ENCODE assay signal across 20 cellular contexts in the genomic region with DNA sequence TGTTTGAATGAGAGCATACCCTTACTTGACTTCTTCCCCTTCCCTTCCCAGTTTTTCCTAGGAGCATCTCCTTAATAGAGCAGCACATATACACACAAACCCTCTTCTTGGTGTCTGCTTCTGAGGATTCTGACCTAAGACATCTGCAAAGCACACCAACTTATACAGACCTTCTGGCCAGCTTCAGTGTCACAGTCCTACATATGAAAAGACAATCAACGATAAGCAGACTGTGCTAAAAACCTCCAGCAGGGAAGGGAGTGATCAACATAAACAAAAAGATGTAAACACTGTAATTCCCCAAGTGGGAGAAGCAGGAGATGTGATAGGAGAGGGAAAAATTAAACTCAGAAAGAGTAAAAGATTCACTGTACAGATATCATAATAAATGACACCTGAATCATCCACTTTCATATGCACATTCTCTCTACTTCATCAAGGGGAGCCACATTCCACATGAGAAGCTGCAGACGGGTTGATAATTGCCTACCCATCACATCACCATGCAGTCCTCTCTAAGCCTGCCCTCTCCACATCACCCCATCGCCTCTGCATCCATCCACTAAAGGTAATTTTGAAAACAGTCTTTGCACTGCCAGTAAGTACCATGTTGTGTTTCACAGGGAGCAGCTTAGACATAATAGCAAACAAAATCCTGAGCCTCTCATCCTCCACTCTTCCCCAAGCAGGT. TPM values are rescaled to one million over a fixed set of nuclear protein-coding genes. Genes with fewer than 3 reads are reported as not detected.
DNase-seq lines count a peak whose midpoint lies in the region; ATAC-seq and TF ChIP-seq lines count a peak whose summit lies in the region.
"Had no signal": no experiment of that assay in that cellular context is flagged by ENCODE, and none has a peak within 500 bp of the region (broad histone marks: within the 10 kb centered on the region; RNA-seq: fewer than 3 reads in every experiment).

No MANE protein-coding gene starts in this region.

- intact Hi-C loops in heart left ventricle (cut with DNase I): no loop called here

- H4K20me1 ChIP-seq in BLaER1: no peaks in the 10 kb centered on the region
- no peaks in the 10 kb centered on the region; the same call in 1 of the 2 replicates for H4K20me1 ChIP-seq in GM23338 (replicated peaks; ENCODE audit: insufficient read depth)

- H3K27ac ChIP-seq in BLaER1 (peak overlapping the region; percentile 5; the same call in 1 of the 2 replicates), GM23338 (ENCODE audit: low read depth) (no peak overlapping the region), heart left ventricle (no peak overlapping the region), coronary artery (no peak overlapping the region)
- H3K27ac ChIP-seq: GM23248, Peyer's patch had no signal

- H3K4me1 Mint-ChIP-seq in GM23338: peaks cover 18% of the 10 kb centered on the region
- H3K4me1 Mint-ChIP-seq: B cell; CD4-positive, alpha-beta memory T cell had no signal

- H3K9me3 ChIP-seq in BLaER1 (no peaks in the 10 kb centered on the region), heart left ventricle (no peaks in the 10 kb centered on the region)
- H3K9me3 ChIP-seq: Peyer's patch had no signal

- no peak for ATAC-seq in GM23338
- no peak for ATAC-seq in heart left ventricle

- TF ChIP-seq POLR2A in heart left ventricle (IDR thresholded peaks at IDR 0.05): no peak

- H3K36me3 Mint-ChIP-seq in GM23338 (ENCODE audit: low read depth): no peaks in the 10 kb centered on the region
- H3K36me3 Mint-ChIP-seq: CD4-positive, alpha-beta memory T cell had no signal

- no peak overlapping the region for H2AFZ ChIP-seq in GM23338
- H2AFZ ChIP-seq: GM23248 had no signal

- no peaks in the 10 kb centered on the region for H3K9me2 ChIP-seq in GM23338 (ENCODE audit: insufficient read depth)

- H3K4me3 Mint-ChIP-seq in GM23338: no peak overlapping the region
- H3K4me3 Mint-ChIP-seq: B cell; CD4-positive, alpha-beta memory T cell; T-helper 1 cell treated with Interleukin-12 subunit alpha and Interleukin-12 subunit beta and Interleukin-4 antibody, amounts not matched to agents 30 μg/mL and 1 μg/mL, for 36 hours had no signal

- TF ChIP-seq CTCF in GM23338 (conservative IDR thresholded peaks at IDR 0.05; ENCODE audit: low read depth in 2 of 2) (no peak), heart left ventricle (IDR thresholded peaks at IDR 0.05) (no peak), coronary artery (IDR thresholded peaks at IDR 0.05) (no peak)

- H3K4me2 ChIP-seq in BLaER1 (peak overlapping the region; percentile 75), GM23338 (0 out of 2 replicates have a peak overlapping the region, but pooled peaks have one; percentile 40)

- 76 to 82% (median 79%) methylated on average over 3 of the region's 3 CpGs for WGBS in heart left ventricle, 4 donors

- no peaks in the 10 kb centered on the region for H3F3A ChIP-seq in GM23338 (replicated peaks; ENCODE audit: low read depth)

- H3K27me3 Mint-ChIP-seq in GM23338 (ENCODE audit: insufficient read depth, low read depth, poor library complexity): no peaks in the 10 kb centered on the region

- H3K4me3 ChIP-seq in BLaER1 (no peak overlapping the region), GM23338 (no peak overlapping the region), heart left ventricle (no peak overlapping the region), coronary artery (no peak overlapping the region)
- H3K4me3 ChIP-seq: GM23248, Peyer's patch had no signal

- H3K9ac ChIP-seq in BLaER1: no peak overlapping the region
- H3K9ac ChIP-seq: GM23248 had no signal

- peaks cover 47% of the 10 kb centered on the region for H3K4me1 ChIP-seq in BLaER1
- peaks cover 16% of the 10 kb centered on the region for H3K4me1 ChIP-seq in GM23338 (ENCODE audit: insufficient read depth)
- H3K4me1 ChIP-seq in heart left ventricle: no peaks in the 10 kb centered on the region
- H3K4me1 ChIP-seq: Peyer's patch had no signal

- no peaks in the 10 kb centered on the region for H3K9me3 Mint-ChIP-seq in GM23338
- H3K9me3 Mint-ChIP-seq: T-helper 1 cell treated with Interleukin-12 subunit alpha and Interleukin-12 subunit beta and Interleukin-4 antibody, amounts not matched to agents 30 μg/mL and 1 μg/mL, for 36 hours had no signal

- H3K27me3 ChIP-seq in BLaER1 (no peaks in the 10 kb centered on the region), GM23338 (ENCODE audit: insufficient read depth) (no peaks in the 10 kb centered on the region), heart left ventricle (no peaks in the 10 kb centered on the region)
- H3K27me3 ChIP-seq: Peyer's patch had no signal

- H3K79me2 ChIP-seq in GM23338 (replicated peaks; ENCODE audit: insufficient read depth): no peaks in the 10 kb centered on the region

- H3K27ac Mint-ChIP-seq in GM23338: no peak overlapping the region
- H3K27ac Mint-ChIP-seq: B cell; CD4-positive, alpha-beta memory T cell; T-helper 1 cell treated with Interleukin-12 subunit alpha and Interleukin-12 subunit beta and Interleukin-4 antibody, amounts not matched to agents 30 μg/mL and 1 μg/mL, for 36 hours had no signal

- H3K36me3 ChIP-seq in BLaER1: peaks cover 3% of the 10 kb centered on the region; the same call in 1 of the 2 replicates
- no peaks in the 10 kb centered on the region for H3K36me3 ChIP-seq in GM23338 (ENCODE audit: insufficient read depth)
- H3K36me3 ChIP-seq in heart left ventricle: no peaks in the 10 kb centered on the region
- H3K36me3 ChIP-seq: Peyer's patch had no signal

- DNase-seq in GM23338 (ENCODE audit: low spot score): no peak
- peak; percentile 65 for DNase-seq in SK-N-DZ (ENCODE audit: low spot score)
- peak; percentile 47 for DNase-seq in kidney glomerular epithelial cell (lab: John Stamatoyannopoulos, UW)
- DNase-seq in activated T-cell treated with anti-CD3 and anti-CD28 coated beads, Interleukin-2, amount 50 U/mL, for 48 hours: no peak
- DNase-seq in heart left ventricle: no peak
- DNase-seq in coronary artery (ENCODE audit: low spot score): no peak
- DNase-seq: Calu3; CD4-positive, alpha-beta memory T cell; GM23248; KBM-7; MV-4-11; NCI-H146; NCI-H2171; NCI-H510A treated with DMSO at 0.1 percent for 48 hours; NCI-H82; Peyer's patch; Right ventricle myocardium superior had no signal

TF ChIP-seq in GM23338, 12 proteins besides CTCF, POLR2A, EP300 and RAD21 (continues in another document):
- TF ChIP-seq EZH2 (IDR thresholded peaks at IDR 0.05; ENCODE audit: low read depth, unreplicated experiment) (no peak), CREB1 (CRISPR knock-in tag; IDR thresholded peaks at IDR 0.05; ENCODE audit: low read depth) (no peak), ZNF331 (CRISPR knock-in tag; IDR thresholded peaks at IDR 0.05; ENCODE audit: low read depth) (no peak), POLR2AphosphoS5 (IDR thresholded peaks at IDR 0.05; ENCODE audit: low read depth) (no peak), STAT1 (IDR thresholded peaks at IDR 0.05; ENCODE audit: unreplicated experiment) (no peak), ETS1 (IDR thresholded peaks at IDR 0.05) (no peak), EZH2phosphoT487 (IDR thresholded peaks at IDR 0.05; ENCODE audit: unreplicated experiment) (no peak)

RNA-seq across cellular contexts. Expression of gene APBA1, which starts 13.0 kb away (rescaled TPM):
- 0.58 and 1.0 TPM in 2 replicates for total RNA-seq in GM23338 (2014; rRNA removed; shearing (Covaris generic))
- polyA plus RNA-seq in GM23338 (2016; fragmentation: Nextera tagmentation; extraction: Ambion mirVana): 0.26 TPM in 2 replicates
- 14.3 and 15.6 TPM in 2 replicates for polyA plus RNA-seq in SK-N-DZ (2014; cell fraction: cytosol; rRNA removed)
- polyA plus RNA-seq in SK-N-DZ (2014; cell fraction: nucleus; rRNA removed): 14.0 and 15.2 TPM in 2 replicates
- 1 to 10 TPM; 1.0 to 6.2 (median 2.4) TPM for total RNA-seq in heart left ventricle
- polyA plus RNA-seq in heart left ventricle: 1 to 10 TPM in 1 of 2 donors, under 1 TPM in 1; 0.61 to 1.7 TPM

Comparison
In these comparisons a context has a peak if more than half of its experiments do, and no peak if none do; other contexts are left out.
1. DNase-seq: peak in SK-N-DZ (single experiment) and kidney glomerular epithelial cell (single experiment); none in GM23338 (single experiment), activated T-cell treated with anti-CD3 and anti-CD28 coated beads, Interleukin-2, amount 50 U/mL, for 48 hours (0 of 2), heart left ventricle (0 of 5) and coronary artery (single experiment).